ENCODE assay signal across 8 cellular contexts in genomic region chrX:11724122-11725017, GRCh38. TPM values are rescaled to one million over a fixed set of nuclear protein-coding genes. Genes with fewer than 3 reads are reported as not detected.
A peak's percentile ranks its signal among the peaks of the same experiment; 100 is the strongest.
DNase-seq lines count a peak whose midpoint lies in the region; ATAC-seq, FAIRE-seq and TF ChIP-seq lines count a peak whose summit lies in the region.

No MANE protein-coding gene starts in this region.

- no peak overlapping the region for H3K27ac Mint-ChIP-seq in CD4-positive, alpha-beta memory T cell

- H3K9me3 ChIP-seq in CD4-positive, alpha-beta memory T cell (ENCODE audit: control insufficient read depth in 1 of 2, low read length in 2 of 2): no peaks in the 10 kb centered on the region

- no peaks in the 10 kb centered on the region for H3K4me1 Mint-ChIP-seq in CD4-positive, alpha-beta memory T cell

- POLR2A ChIA-PET in CD4-positive, alpha-beta memory T cell (lab: Charles Lee; ENCODE audit: partially characterized antibody): no interaction called here

- no peak overlapping the region for H3K4me3 ChIP-seq in CD4-positive, alpha-beta memory T cell (ENCODE audit: low read length in 2 of 2)
- H3K4me3 ChIP-seq in lower leg skin (ENCODE audit: low read depth, poor library complexity, severe bottlenecking): no peak overlapping the region

- peak overlapping the region in 1 of 8 donors; percentile 10 for H3K4me3 Mint-ChIP-seq in CD4-positive, alpha-beta memory T cell

- FAIRE-seq in GM18507 (lab: Jason Lieb, UNC): peak; percentile 31

- WGBS in lower leg skin, 2 donors: 50 to 51% methylated on average over 7 of the region's 7 CpGs

- H3K27me3 ChIP-seq in CD4-positive, alpha-beta memory T cell (ENCODE audit: insufficient read depth, low read length): no peaks in the 10 kb centered on the region

- peaks cover 0 to 2% of the 10 kb centered on the region in 2 donors for H3K27me3 Mint-ChIP-seq in CD4-positive, alpha-beta memory T cell

- no peak overlapping the region for H3K27ac ChIP-seq in CD4-positive, alpha-beta memory T cell (ENCODE audit: low read depth, low read length)

- no peaks in the 10 kb centered on the region for H3K9me3 Mint-ChIP-seq in CD4-positive, alpha-beta memory T cell

- ATAC-seq in HG03571 (IDR thresholded peaks at IDR 0.05; ENCODE audit: unreplicated experiment): no peak

- peak in 1 of 3 donors; percentile 23 for TF ChIP-seq CTCF in lower leg skin (IDR thresholded peaks at IDR 0.05)

- TF ChIP-seq POLR2A in lower leg skin (IDR thresholded peaks at IDR 0.05): no peak

- intact Hi-C loops in CD4-positive, alpha-beta memory T cell (cut with micrococcal nuclease): loop anchor here (1.0 kb wide), 3 partner anchors 46 to 191 kb away; no protein-coding TSS in a partner anchor
- intact Hi-C loops in lower leg skin (cut with DNase I; ENCODE audit: low total_unique reads): no loop called here

- CTCF ChIA-PET in CD4-positive, alpha-beta memory T cell (lab: Charles Lee; ENCODE audit: partially characterized antibody): interaction anchor here (0.9 to 1.2 kb wide), 2 partner anchors 10 to 45 kb away, joined by 3 to 4 read pairs; no protein-coding TSS in a partner anchor

- no peaks in the 10 kb centered on the region for H3K36me3 Mint-ChIP-seq in CD4-positive, alpha-beta memory T cell

- H3K4me1 ChIP-seq in CD4-positive, alpha-beta memory T cell (ENCODE audit: insufficient read depth, low read length): no peaks in the 10 kb centered on the region

- peak in 4 of 5 donors; percentile 17 to 33 (median 23) for DNase-seq in CD4-positive, alpha-beta memory T cell
- no peak for DNase-seq in GM18507 (ENCODE audit: extremely low spot score, insufficient read length, low read depth)
- DNase-seq in NCI-H2227 treated with DMSO at 0.1 percent for 48 hours (lab: John Stamatoyannopoulos, UW): peak; percentile 28
- peak; percentile 11 for DNase-seq in cerebellar cortex (ENCODE audit: low spot score)
- DNase-seq in medulla oblongata (ENCODE audit: extremely low spot score): peak; percentile 33
- no peak for DNase-seq in SHP77 treated with DMSO at 0.1 percent for 48 hours (lab: John Stamatoyannopoulos, UW)
- DNase-seq in lower leg skin (ENCODE audit: low spot score in 2 of 2): no peak

- no peaks in the 10 kb centered on the region for H3K36me3 ChIP-seq in CD4-positive, alpha-beta memory T cell (ENCODE audit: insufficient read depth, low read length)

RNA-seq across cellular contexts. Expression of gene MSL3, which starts 33.7 kb away (rescaled TPM):
- total RNA-seq in CD4-positive, alpha-beta memory T cell: 100 to 1,000 TPM; 129 to 140 TPM
- polyA plus RNA-seq in CD4-positive, alpha-beta memory T cell: 10 to 100 TPM; 62.6 to 72.9 TPM
- total RNA-seq in lower leg skin: 10 to 100 TPM; 12.4 to 15.2 (median 13.6) TPM

RNA-seq across cellular contexts. Expression of gene ARHGAP6, which starts 58.6 kb away (rescaled TPM):
- not detected for total RNA-seq in CD4-positive, alpha-beta memory T cell
- not detected for polyA plus RNA-seq in CD4-positive, alpha-beta memory T cell
- total RNA-seq in lower leg skin: 1 to 10 TPM; 2.7 to 9.1 (median 4.3) TPM

Comparison
In these comparisons a context has a peak if more than half of its experiments do, and no peak if none do; other contexts are left out.
1. DNase-seq: peak in CD4-positive, alpha-beta memory T cell (4 of 5), NCI-H2227 treated with DMSO at 0.1 percent for 48 hours (single experiment), cerebellar cortex (single experiment) and medulla oblongata (single experiment); none in GM18507 (single experiment), SHP77 treated with DMSO at 0.1 percent for 48 hours (single experiment) and lower leg skin (0 of 2).
2. RNA of gene MSL3, which starts 33.7 kb away (total RNA-seq): 129 to 140 TPM in CD4-positive, alpha-beta memory T cell; 12.4 to 15.2 TPM in lower leg skin; every median in the first group is over 4 times any median in the second.